Comparison of ENCODE assay signal across 18 cellular contexts in the genomic region with DNA sequence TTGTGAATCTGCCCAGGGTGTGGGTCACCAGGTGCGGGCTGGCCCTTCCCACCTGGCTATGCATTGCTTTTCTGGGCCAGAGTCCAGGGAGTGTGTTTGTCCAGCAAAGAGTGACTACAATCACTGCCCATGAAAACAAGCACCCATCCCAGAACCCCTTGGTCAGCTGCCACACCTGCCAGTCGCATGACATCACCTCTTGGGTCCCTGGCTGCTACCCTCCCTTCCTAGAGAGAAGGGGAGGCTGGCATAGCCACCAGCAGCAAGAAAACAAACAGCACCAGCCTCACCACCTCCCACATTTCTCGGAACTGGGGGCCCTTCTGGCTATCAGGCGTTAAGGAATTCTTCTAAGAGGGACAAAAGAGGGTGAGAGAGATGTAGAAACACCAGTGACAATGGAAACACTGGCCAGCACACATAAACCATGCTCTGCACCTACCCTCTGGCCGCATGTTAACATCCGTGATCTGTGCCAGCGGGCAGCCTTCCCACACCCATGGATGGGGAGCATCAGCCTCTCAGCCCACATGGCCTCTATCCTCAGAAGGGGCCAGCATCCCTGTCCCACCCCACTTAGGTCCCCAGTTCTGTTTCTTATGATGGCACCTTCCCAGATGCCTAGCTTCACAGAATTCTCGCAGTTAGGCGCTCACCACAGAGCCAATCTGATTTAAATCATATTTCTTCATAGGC.
DNase-seq lines count a peak whose midpoint lies in the region; ATAC-seq, FAIRE-seq and TF ChIP-seq lines count a peak whose summit lies in the region.
"Had no signal": no experiment of that assay in that cellular context is flagged by ENCODE, and none has a peak within 500 bp of the region (broad histone marks: within the 10 kb centered on the region; RNA-seq: fewer than 3 reads in every experiment).

No MANE protein-coding gene starts in this region.

- no peaks in the 10 kb centered on the region for H3K36me3 Mint-ChIP-seq in CD4-positive, alpha-beta T cell (ENCODE audit: low read depth)
- H3K36me3 Mint-ChIP-seq: stimulated activated effector memory CD8-positive, alpha-beta T cell treated with anti-CD3 and anti-CD28 coated beads, Interleukin-12 subunit alpha, Interleukin-12 subunit beta, amount 100 ng/mL, for 72 hours had no signal

- TF ChIP-seq CTCF in heart left ventricle (IDR thresholded peaks at IDR 0.05) (no peak), right atrium auricular region (IDR thresholded peaks at IDR 0.05) (no peak), ascending aorta (IDR thresholded peaks at IDR 0.05) (no peak), right lobe of liver (IDR thresholded peaks at IDR 0.05) (no peak)
- TF ChIP-seq CTCF in CD4-positive, alpha-beta T cell (IDR thresholded peaks at IDR 0.05) = no peak

- no peak overlapping the region for H3K27ac Mint-ChIP-seq in CD4-positive, alpha-beta T cell
- H3K27ac Mint-ChIP-seq: activated CD4-positive, alpha-beta memory T cell treated with anti-CD3 and anti-CD28 coated beads, Interleukin-2, amount 10 ng/mL, durations not matched to agents 7 days and 5 days; stimulated activated effector memory CD8-positive, alpha-beta T cell treated with anti-CD3 and anti-CD28 coated beads, Interleukin-12 subunit alpha, Interleukin-12 subunit beta, amount 100 ng/mL, for 72 hours; T-helper 17 cell had no signal

- TF ChIP-seq POLR2A in heart left ventricle (IDR thresholded peaks at IDR 0.05) (no peak), right lobe of liver (IDR thresholded peaks at IDR 0.05) (no peak)

- H3K4me1 ChIP-seq in heart left ventricle (no peaks in the 10 kb centered on the region), right atrium auricular region (no peaks in the 10 kb centered on the region), ascending aorta (peaks cover 0 to 14% of the 10 kb centered on the region in 2 donors), right lobe of liver (no peaks in the 10 kb centered on the region)
- H3K4me1 ChIP-seq: parathyroid adenoma had no signal

- 79 to 89% (median 84%) methylated on average over 9 of the region's 9 CpGs for WGBS in heart left ventricle, 4 donors
- 65% methylated on average over 3 of the region's 9 CpGs for WGBS in right lobe of liver (ENCODE audit: insufficient coverage, low coverage, low lambda C conversion rate, missing lambda C conversion rate)

- CTCF ChIA-PET in CD4-positive, alpha-beta T cell (lab: Charles Lee) = no interaction called here

- H3K4me3 ChIP-seq in heart left ventricle (no peak overlapping the region), right atrium auricular region (no peak overlapping the region), ascending aorta (no peak overlapping the region), right lobe of liver (no peak overlapping the region)
- H3K4me3 ChIP-seq: GM12878 had no signal

- no peaks in the 10 kb centered on the region for H3K9me3 Mint-ChIP-seq in CD4-positive, alpha-beta T cell
- H3K9me3 Mint-ChIP-seq: activated CD4-positive, alpha-beta memory T cell treated with anti-CD3 and anti-CD28 coated beads, Interleukin-2, amount 10 ng/mL, durations not matched to agents 7 days and 5 days; stimulated activated effector memory CD8-positive, alpha-beta T cell treated with anti-CD3 and anti-CD28 coated beads, Interleukin-12 subunit alpha, Interleukin-12 subunit beta, amount 100 ng/mL, for 72 hours had no signal

- ATAC-seq in heart left ventricle (peak in 3 of 4 donors; percentile 10 to 76 (median 32)), right lobe of liver (peak; percentile 68 to 97 (median 86))
- no peak for ATAC-seq in CD4-positive, alpha-beta T cell (ENCODE audit: poor library complexity)
- ATAC-seq: GM12878; stimulated activated effector memory CD8-positive, alpha-beta T cell treated with anti-CD3 and anti-CD28 coated beads, Interleukin-12 subunit alpha, Interleukin-12 subunit beta, amount 100 ng/mL, for 72 hours; T-helper 17 cell had no signal

- peak; percentile 5 for FAIRE-seq in urothelium cell line (lab: Jason Lieb, UNC)
- FAIRE-seq: GM12878 had no signal

- H3K9me3 ChIP-seq in heart left ventricle (peaks cover 0 to 6% (median 0%) of the 10 kb centered on the region in 12 donors), right atrium auricular region (no peaks in the 10 kb centered on the region), ascending aorta (no peaks in the 10 kb centered on the region), right lobe of liver (no peaks in the 10 kb centered on the region)
- H3K9me3 ChIP-seq in CD4-positive, alpha-beta T cell (ENCODE audit: control insufficient read depth, low read length) = no peaks in the 10 kb centered on the region

- H3K4me3 Mint-ChIP-seq in CD4-positive, alpha-beta T cell = no peak overlapping the region
- H3K4me3 Mint-ChIP-seq: activated CD4-positive, alpha-beta memory T cell treated with anti-CD3 and anti-CD28 coated beads, Interleukin-2, amount 10 ng/mL, durations not matched to agents 7 days and 5 days; stimulated activated effector memory CD8-positive, alpha-beta T cell treated with anti-CD3 and anti-CD28 coated beads, Interleukin-12 subunit alpha, Interleukin-12 subunit beta, amount 100 ng/mL, for 72 hours; T-helper 17 cell had no signal

- H3K36me3 ChIP-seq in heart left ventricle (no peaks in the 10 kb centered on the region), right atrium auricular region (no peaks in the 10 kb centered on the region), ascending aorta (no peaks in the 10 kb centered on the region), right lobe of liver (no peaks in the 10 kb centered on the region)

- H3K27ac ChIP-seq in heart left ventricle = no peak overlapping the region
- no peak overlapping the region for H3K27ac ChIP-seq in right atrium auricular region
- H3K27ac ChIP-seq in ascending aorta = peak overlapping the region; percentile 33 to 37
- H3K27ac ChIP-seq in right lobe of liver = no peak overlapping the region
- H3K27ac ChIP-seq in CD4-positive, alpha-beta T cell (ENCODE audit: low read depth, low read length) = no peak overlapping the region
- H3K27ac ChIP-seq: parathyroid adenoma had no signal

- peak in 1 of 5 donors; percentile 41 for DNase-seq in heart left ventricle
- no peak for DNase-seq in right atrium auricular region (ENCODE audit: low spot score)
- peak; percentile 46 to 86 for DNase-seq in ascending aorta (ENCODE audit: low spot score in 2 of 2)
- peak in 2 of 3 donors; percentile 74 to 81 for DNase-seq in right lobe of liver
- DNase-seq in urothelium cell line (ENCODE audit: low spot score) = peak; percentile 63
- no peak for DNase-seq in activated CD4-positive, alpha-beta T cell treated with anti-CD3 and anti-CD28 coated beads, Interleukin-2, amount 50 U/mL, for 48 hours
- DNase-seq in CD4-positive, alpha-beta T cell = no peak
- no peak for DNase-seq in CD1c-positive myeloid dendritic cell (ENCODE audit: extremely low spot score)
- DNase-seq: activated CD4-positive, alpha-beta memory T cell treated with anti-CD3 and anti-CD28 coated beads, Interleukin-2, amount 10 ng/mL, durations not matched to agents 7 days and 5 days; activated gamma-delta T cell treated with Interleukin-2 at 50 U/mL for 16 hours; DND-41; mesendoderm; NCI-H1436 treated with DMSO at 0.1 percent for 48 hours; stimulated activated CD4-positive, alpha-beta T cell treated with anti-CD3 and anti-CD28 coated beads, Interleukin-1b, Interleukin-23, amount 100 ng/mL, for 48 hours; T-helper 17 cell had no signal

- H3K27me3 ChIP-seq in heart left ventricle = peaks cover 0 to 7% (median 0%) of the 10 kb centered on the region in 9 donors
- no peaks in the 10 kb centered on the region for H3K27me3 ChIP-seq in right atrium auricular region
- H3K27me3 ChIP-seq in ascending aorta = no peaks in the 10 kb centered on the region
- no peaks in the 10 kb centered on the region for H3K27me3 ChIP-seq in right lobe of liver
- H3K27me3 ChIP-seq in CD4-positive, alpha-beta T cell (ENCODE audit: control insufficient read depth, insufficient read depth, low read length) = no peaks in the 10 kb centered on the region

- intact Hi-C loops in heart left ventricle (cut with DNase I) (no loop called here), ascending aorta (cut with DNase I) (loop anchor here (5.0 kb wide), 1 partner anchor 154 kb away; no protein-coding TSS in a partner anchor), right lobe of liver (cut with DNase I) (no loop called here)
- intact Hi-C loops in CD4-positive, alpha-beta T cell (cut with DNase I, micrococcal nuclease) = no loop called here

- H3K27me3 Mint-ChIP-seq in CD4-positive, alpha-beta T cell = no peaks in the 10 kb centered on the region

- POLR2A ChIA-PET in CD4-positive, alpha-beta T cell (lab: Charles Lee) = no interaction called here

- H3K4me1 Mint-ChIP-seq in CD4-positive, alpha-beta T cell (ENCODE audit: low read depth) = no peaks in the 10 kb centered on the region
- H3K4me1 Mint-ChIP-seq: activated CD4-positive, alpha-beta memory T cell treated with anti-CD3 and anti-CD28 coated beads, Interleukin-2, amount 10 ng/mL, durations not matched to agents 7 days and 5 days; stimulated activated effector memory CD8-positive, alpha-beta T cell treated with anti-CD3 and anti-CD28 coated beads, Interleukin-12 subunit alpha, Interleukin-12 subunit beta, amount 100 ng/mL, for 72 hours; T-helper 17 cell had no signal

Comparison
In these comparisons a context has a peak if more than half of its experiments do, and no peak if none do; other contexts are left out.
1. DNase-seq: peak in ascending aorta (2 of 2), right lobe of liver (2 of 3) and urothelium cell line (single experiment); none in right atrium auricular region (single experiment), activated CD4-positive, alpha-beta T cell treated with anti-CD3 and anti-CD28 coated beads, Interleukin-2, amount 50 U/mL, for 48 hours (0 of 2), CD4-positive, alpha-beta T cell (0 of 10) and CD1c-positive myeloid dendritic cell (single experiment).
2. H3K27ac ChIP-seq: peak in ascending aorta (2 of 2); none in heart left ventricle (0 of 12), right atrium auricular region (0 of 2), right lobe of liver (0 of 3) and CD4-positive, alpha-beta T cell (single experiment).